In the genomic region with DNA sequence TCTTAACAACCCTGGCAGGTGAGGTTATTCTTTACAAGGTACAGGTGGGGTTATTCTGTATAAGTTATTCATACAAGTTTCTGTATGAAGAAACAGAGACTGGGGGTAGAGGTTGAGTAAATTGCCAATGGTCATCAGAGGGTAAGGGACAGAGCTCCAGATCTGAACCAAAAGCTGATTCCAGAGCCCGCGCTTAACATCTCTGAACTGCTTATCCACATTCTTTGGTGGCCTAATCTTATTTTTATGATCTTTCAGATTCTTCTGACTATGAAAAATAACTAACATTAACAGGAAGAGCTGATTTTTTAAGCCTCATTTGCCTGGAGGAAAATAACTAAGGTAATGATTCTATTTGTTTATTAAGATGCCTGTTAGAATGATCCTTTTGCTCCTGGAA, we compare ENCODE assay signal across 7 cellular contexts.
"Had no signal": no experiment of that assay in that cellular context is flagged by ENCODE, and none has a peak within 500 bp of the region (broad histone marks: within the 10 kb centered on the region; RNA-seq: fewer than 3 reads in every experiment).

No MANE protein-coding gene starts in this region.

- H3K4me2 ChIP-seq: KMS-11 had no signal

- H3K9ac ChIP-seq: KMS-11 had no signal

- H3K4me3 ChIP-seq: K562 had no signal

- ATAC-seq: K562 had no signal

- H3K27ac ChIP-seq: HL-60, KMS-11 had no signal

- DNase-seq: IMR-90, KBM-7, KG1 had no signal

- FAIRE-seq: HTR-8/SVneo had no signal
